In the genomic region with DNA sequence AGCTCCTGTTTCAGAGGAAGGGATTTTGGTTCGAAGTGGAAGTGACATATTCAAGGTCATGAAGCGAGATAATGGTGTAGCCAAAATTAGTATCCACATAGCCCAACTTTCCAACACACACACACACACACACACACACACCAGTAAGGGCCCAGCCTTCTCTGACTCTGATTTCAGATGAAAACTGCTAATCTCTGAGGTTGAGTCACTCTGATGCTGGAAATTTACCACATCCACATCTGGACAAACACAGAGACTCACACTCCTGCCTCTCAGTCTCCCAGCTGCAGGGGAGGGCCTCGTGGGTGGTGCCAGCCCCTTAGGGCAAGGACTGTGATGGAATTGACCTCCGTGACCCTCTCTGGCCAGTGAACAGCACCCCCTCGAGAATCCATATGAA, we compare ENCODE assay signal across 13 cellular contexts. TPM values are rescaled to one million over a fixed set of nuclear protein-coding genes. Genes with fewer than 3 reads are reported as not detected.
DNase-seq lines count a peak whose midpoint lies in the region; ATAC-seq, FAIRE-seq and TF ChIP-seq lines count a peak whose summit lies in the region.
"Had no signal": no experiment of that assay in that cellular context is flagged by ENCODE, and none has a peak within 500 bp of the region (broad histone marks: within the 10 kb centered on the region; RNA-seq: fewer than 3 reads in every experiment).

No MANE protein-coding gene starts in this region.

- no peaks in the 10 kb centered on the region for H3K36me3 Mint-ChIP-seq in neural progenitor cell
- H3K36me3 Mint-ChIP-seq in activated CD4-positive, alpha-beta memory T cell treated with anti-CD3 and anti-CD28 coated beads for 36 hours, result no peaks in the 10 kb centered on the region
- H3K36me3 Mint-ChIP-seq: CD8-positive, alpha-beta T cell had no signal

- FAIRE-seq in D721Med (lab: Jason Lieb, UNC), result no peak
- FAIRE-seq: small intestine had no signal

- H3K27me3 ChIP-seq in PC-3 (ENCODE audit: low read length) (no peaks in the 10 kb centered on the region), neural progenitor cell (no peaks in the 10 kb centered on the region)

- H3K36me3 ChIP-seq in PC-3 (ENCODE audit: low read depth, low read length) (no peaks in the 10 kb centered on the region), neural progenitor cell (no peaks in the 10 kb centered on the region)

- H3K9ac ChIP-seq in PC-3 (ENCODE audit: low read length), result no peak overlapping the region
- no peak overlapping the region for H3K9ac ChIP-seq in neural progenitor cell

- H3K4me3 ChIP-seq in PC-3 (ENCODE audit: low read length) (no peak overlapping the region), neural progenitor cell (no peak overlapping the region)
- H3K4me3 ChIP-seq: coronary artery had no signal

- ATAC-seq in PC-3, result peak; percentile 62; the same call in 1 of the 2 replicates
- ATAC-seq: activated T-cell treated with anti-CD3 and anti-CD28 coated beads, Interleukin-2, amount 50 U/mL, for 72 hours; CD8-positive, alpha-beta T cell had no signal

- CTCF ChIA-PET in PC-3 (lab: Charles Lee), result no interaction called here
- CTCF ChIA-PET in activated CD4-positive, alpha-beta memory T cell treated with anti-CD3 and anti-CD28 coated beads for 36 hours (lab: Charles Lee), result no interaction called here

- POLR2A ChIA-PET in PC-3 (lab: Charles Lee; ENCODE audit: unreplicated experiment), result no interaction called here
- POLR2A ChIA-PET in activated CD4-positive, alpha-beta memory T cell treated with anti-CD3 and anti-CD28 coated beads for 36 hours (lab: Charles Lee), result no interaction called here

- no peaks in the 10 kb centered on the region for H3K9me2 ChIP-seq in PC-3 (replicated peaks; ENCODE audit: low read length)

- H3K79me2 ChIP-seq in PC-3 (ENCODE audit: low read length), result no peaks in the 10 kb centered on the region
- H3K79me2 ChIP-seq in neural progenitor cell (ENCODE audit: low read depth), result no peaks in the 10 kb centered on the region

- intact Hi-C loops in PC-3 (cut with micrococcal nuclease), result no loop called here
- intact Hi-C loops in posterior vena cava (cut with DNase I), result no loop called here
- intact Hi-C loops in activated CD4-positive, alpha-beta memory T cell treated with anti-CD3 and anti-CD28 coated beads for 36 hours (cut with micrococcal nuclease), result no loop called here

- H3K27ac Mint-ChIP-seq in neural progenitor cell, result peak overlapping the region; percentile 31
- no peak overlapping the region for H3K27ac Mint-ChIP-seq in activated CD4-positive, alpha-beta memory T cell treated with anti-CD3 and anti-CD28 coated beads for 36 hours
- H3K27ac Mint-ChIP-seq: activated B cell treated with CpG ODN at 0.5 μM for 24 hours; activated T-cell treated with anti-CD3 and anti-CD28 coated beads, Interleukin-2, amount 50 U/mL, for 72 hours; CD8-positive, alpha-beta T cell had no signal

- H3K4me3 Mint-ChIP-seq in neural progenitor cell, result peak overlapping the region; percentile 42
- no peak overlapping the region for H3K4me3 Mint-ChIP-seq in activated CD4-positive, alpha-beta memory T cell treated with anti-CD3 and anti-CD28 coated beads for 36 hours
- H3K4me3 Mint-ChIP-seq: activated B cell treated with CpG ODN at 0.5 μM for 24 hours; activated T-cell treated with anti-CD3 and anti-CD28 coated beads, Interleukin-2, amount 50 U/mL, for 72 hours; CD8-positive, alpha-beta T cell had no signal

- H3K27ac ChIP-seq in PC-3 (ENCODE audit: low read length) (no peak overlapping the region), neural progenitor cell (no peak overlapping the region)

- no peak overlapping the region for H2AFZ ChIP-seq in PC-3 (ENCODE audit: low read length)
- no peak overlapping the region for H2AFZ ChIP-seq in neural progenitor cell (replicated peaks)

- H3F3A ChIP-seq in PC-3 (ENCODE audit: low read length, unreplicated experiment) (no peaks in the 10 kb centered on the region), neural progenitor cell (ENCODE audit: low read depth) (no peaks in the 10 kb centered on the region)

- DNase-seq in D721Med (ENCODE audit: insufficient read length, low spot score), result peak; percentile 2
- peak; percentile 55 for DNase-seq in PC-3
- DNase-seq in fibroblast of gingiva (ENCODE audit: low read depth), result peak; percentile 88
- no peak for DNase-seq in neural progenitor cell (ENCODE audit: low spot score)
- DNase-seq in NCI-H1105 treated with DMSO at 0.1 percent for 48 hours (lab: John Stamatoyannopoulos, UW), result no peak
- no peak for DNase-seq in posterior vena cava (ENCODE audit: low spot score)
- DNase-seq in activated CD4-positive, alpha-beta memory T cell treated with anti-CD3 and anti-CD28 coated beads for 36 hours, result no peak
- no peak for DNase-seq in DMS 273 (lab: John Stamatoyannopoulos, UW; ENCODE audit: unreplicated experiment)
- DNase-seq: activated B cell treated with CpG ODN at 0.5 μM for 24 hours; activated T-cell treated with anti-CD3 and anti-CD28 coated beads, Interleukin-2, amount 50 U/mL, for 72 hours; CD8-positive, alpha-beta T cell; small intestine had no signal

- H3K4me1 ChIP-seq in PC-3 (ENCODE audit: insufficient read depth, low read length) (no peaks in the 10 kb centered on the region), neural progenitor cell (no peaks in the 10 kb centered on the region)

- no TSS peak for BruUV-seq in PC-3 (replicated peaks; lab: Mats Ljungman, UMichigan)

- TF ChIP-seq CTCF in D721Med (IDR thresholded peaks at IDR 0.05; ENCODE audit: insufficient read depth, missing control alignments) (no peak), PC-3 (conservative IDR thresholded peaks at IDR 0.05; ENCODE audit: low read depth, low read length) (no peak), neural progenitor cell (IDR thresholded peaks at IDR 0.05) (no peak)

- H3K4me1 Mint-ChIP-seq in neural progenitor cell, result peaks cover 38% of the 10 kb centered on the region
- H3K4me1 Mint-ChIP-seq in activated CD4-positive, alpha-beta memory T cell treated with anti-CD3 and anti-CD28 coated beads for 36 hours (ENCODE audit: low read depth), result no peaks in the 10 kb centered on the region
- H3K4me1 Mint-ChIP-seq: activated B cell treated with CpG ODN at 0.5 μM for 24 hours had no signal

- no peaks in the 10 kb centered on the region for H3K9me3 ChIP-seq in PC-3 (ENCODE audit: low read length)
- H3K9me3 ChIP-seq in neural progenitor cell (ENCODE audit: low read depth), result no peaks in the 10 kb centered on the region

- H3K9me3 Mint-ChIP-seq in neural progenitor cell, result no peaks in the 10 kb centered on the region
- H3K9me3 Mint-ChIP-seq in activated CD4-positive, alpha-beta memory T cell treated with anti-CD3 and anti-CD28 coated beads for 36 hours, result no peaks in the 10 kb centered on the region
- H3K9me3 Mint-ChIP-seq: activated B cell treated with CpG ODN at 0.5 μM for 24 hours; activated T-cell treated with anti-CD3 and anti-CD28 coated beads, Interleukin-2, amount 50 U/mL, for 72 hours; CD8-positive, alpha-beta T cell had no signal

- H3K27me3 Mint-ChIP-seq in neural progenitor cell (ENCODE audit: insufficient read depth, low read depth), result peaks cover 21% of the 10 kb centered on the region
- peaks cover 5% of the 10 kb centered on the region for H3K27me3 Mint-ChIP-seq in activated CD4-positive, alpha-beta memory T cell treated with anti-CD3 and anti-CD28 coated beads for 36 hours

- H4K20me1 ChIP-seq in PC-3 (ENCODE audit: low read length) (no peaks in the 10 kb centered on the region), neural progenitor cell (ENCODE audit: low read depth) (no peaks in the 10 kb centered on the region)

- no peak overlapping the region for H3K4me2 ChIP-seq in PC-3 (ENCODE audit: low read length)
- H3K4me2 ChIP-seq in neural progenitor cell, result no peak overlapping the region

RNA-seq across cellular contexts. Expression of a gene that starts 29.0 kb away (rescaled TPM):
- total RNA-seq in PC-3 (2014; rRNA removed) (33.9 and 43.8 TPM in 2 replicates), neural progenitor cell (ENCODE audit: low replicate concordance) (5.6 and 11.6 TPM in 2 replicates), posterior vena cava (10 to 100 TPM; 38.8 to 39.4 TPM)
- 1 to 10 TPM; 6.6 to 6.8 TPM for total RNA-seq in activated CD4-positive, alpha-beta memory T cell treated with anti-CD3 and anti-CD28 coated beads for 36 hours

RNA-seq across cellular contexts. Expression of a gene that starts 42.6 kb away (rescaled TPM):
- total RNA-seq in PC-3 (2014; rRNA removed), result 0.04 and 0.69 TPM in 2 replicates
- total RNA-seq in neural progenitor cell (ENCODE audit: low replicate concordance), result not detected in 2 replicates
- 10 to 100 TPM; 13.1 to 24.4 TPM for total RNA-seq in posterior vena cava
- not detected for total RNA-seq in activated CD4-positive, alpha-beta memory T cell treated with anti-CD3 and anti-CD28 coated beads for 36 hours
- total RNA-seq: activated B cell treated with CpG ODN at 0.5 μM for 24 hours; activated T-cell treated with anti-CD3 and anti-CD28 coated beads, Interleukin-2, amount 50 U/mL, for 72 hours; CD8-positive, alpha-beta T cell had no signal

RNA-seq across cellular contexts. Expression of a gene that starts 50.8 kb away (rescaled TPM):
- total RNA-seq in PC-3 (2014; rRNA removed), result 40.8 and 42.4 TPM in 2 replicates
- 42.8 and 55.0 TPM in 2 replicates for total RNA-seq in neural progenitor cell (ENCODE audit: low replicate concordance)
- total RNA-seq in posterior vena cava, result 1 to 10 TPM in 1 of 2 donors, not detected in 1; 1.2 TPM
- total RNA-seq in activated CD4-positive, alpha-beta memory T cell treated with anti-CD3 and anti-CD28 coated beads for 36 hours, result 10 to 100 TPM; 36.7 to 37.8 TPM

Comparison
In these comparisons a context has a peak if more than half of its experiments do, and no peak if none do; other contexts are left out.
1. DNase-seq: peak in D721Med (single experiment), PC-3 (single experiment) and fibroblast of gingiva (single experiment); none in neural progenitor cell (single experiment), NCI-H1105 treated with DMSO at 0.1 percent for 48 hours (single experiment), posterior vena cava (single experiment), activated CD4-positive, alpha-beta memory T cell treated with anti-CD3 and anti-CD28 coated beads for 36 hours (single experiment) and DMS 273 (single experiment).
2. RNA of a gene that starts 50.8 kb away (total RNA-seq): 42.8 to 55.0 TPM in neural progenitor cell, 40.8 to 42.4 TPM in PC-3 and 36.7 to 37.8 TPM in activated CD4-positive, alpha-beta memory T cell treated with anti-CD3 and anti-CD28 coated beads for 36 hours; 1.2 TPM in posterior vena cava; every median in the first group is over 10 times any median in the second.